ENCODE assay signal across 23 cellular contexts in the genomic region with DNA sequence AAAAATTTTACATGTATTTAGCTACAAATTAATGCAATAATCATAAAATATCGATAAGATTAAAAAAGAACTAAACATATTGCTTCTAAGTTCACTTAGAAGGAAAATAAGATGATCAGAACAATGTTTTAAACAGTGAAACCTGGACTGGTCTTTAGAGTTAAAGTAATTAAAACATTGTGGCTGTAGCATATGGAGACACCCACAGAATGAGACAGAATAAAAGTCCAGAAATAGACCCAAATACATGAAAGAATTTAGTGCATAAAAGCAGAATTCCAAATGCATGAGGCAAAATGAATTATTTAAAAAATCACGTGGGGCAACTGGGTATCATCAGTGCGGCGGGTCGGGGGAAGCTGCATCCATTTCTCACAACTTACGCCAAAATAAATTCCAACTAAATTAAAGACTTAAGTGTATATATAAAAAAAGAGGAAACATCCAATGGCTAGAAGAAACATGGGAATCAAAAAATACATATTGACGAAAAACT. TPM values are rescaled to one million over a fixed set of nuclear protein-coding genes. Genes with fewer than 3 reads are reported as not detected.
DNase-seq lines count a peak whose midpoint lies in the region; ATAC-seq, FAIRE-seq and TF ChIP-seq lines count a peak whose summit lies in the region.
"Had no signal": no experiment of that assay in that cellular context is flagged by ENCODE, and none has a peak within 500 bp of the region (broad histone marks: within the 10 kb centered on the region; RNA-seq: fewer than 3 reads in every experiment).

No MANE protein-coding gene starts in this region.

- no peak overlapping the region for H3K27ac Mint-ChIP-seq in H9
- no peak overlapping the region for H3K27ac Mint-ChIP-seq in stimulated activated memory B cell treated with anti-CD40 and anti-IgM and Interleukin-4, amounts not matched to agents 10 μg/mL and 1 μg/mL and 100 μg/mL, for 72 hours
- H3K27ac Mint-ChIP-seq: activated CD8-positive, alpha-beta memory T cell treated with anti-CD3 and anti-CD28 coated beads, Interleukin-2, amount 10 ng/mL, durations not matched to agents 7 days and 5 days had no signal

- ATAC-seq in stimulated activated memory B cell treated with anti-CD40 and anti-IgM and Interleukin-4, amounts not matched to agents 10 μg/mL and 1 μg/mL and 100 μg/mL, for 72 hours: no peak
- ATAC-seq: activated CD8-positive, alpha-beta memory T cell treated with anti-CD3 and anti-CD28 coated beads, Interleukin-2, amount 10 ng/mL, durations not matched to agents 7 days and 5 days; left lung had no signal

- H3K36me3 ChIP-seq in SK-N-SH (replicated peaks in 1 of 2; ENCODE audit: control insufficient read depth in 1 of 2, insufficient read depth in 2 of 2, low read length in 1 of 2) (peaks cover 26 to 35% of the 10 kb centered on the region in 2 experiments), osteoblast (ENCODE audit: insufficient read depth, low read length) (peaks cover 18% of the 10 kb centered on the region)
- H3K36me3 ChIP-seq: neural progenitor cell had no signal

- no peak overlapping the region for H3K56ac ChIP-seq in H9 (ENCODE audit: insufficient read length, low read depth, low read length)

- H2AK5ac ChIP-seq in H9 (ENCODE audit: insufficient read length, low read length): no peak overlapping the region

- no peaks in the 10 kb centered on the region for H3K9me2 ChIP-seq in SK-N-SH

- no peak overlapping the region for H3K4me3 Mint-ChIP-seq in H9
- H3K4me3 Mint-ChIP-seq in stimulated activated memory B cell treated with anti-CD40 and anti-IgM and Interleukin-4, amounts not matched to agents 10 μg/mL and 1 μg/mL and 100 μg/mL, for 72 hours: no peak overlapping the region
- H3K4me3 Mint-ChIP-seq: activated CD8-positive, alpha-beta memory T cell treated with anti-CD3 and anti-CD28 coated beads, Interleukin-2, amount 10 ng/mL, durations not matched to agents 7 days and 5 days; neural progenitor cell had no signal

- no peak overlapping the region for H3K4me2 ChIP-seq in SK-N-SH
- peak overlapping the region; percentile 21 for H3K4me2 ChIP-seq in osteoblast (ENCODE audit: insufficient read depth, low read length)
- H3K4me2 ChIP-seq in H9 (ENCODE audit: insufficient read depth, insufficient read length, low read length): no peak overlapping the region
- H3K4me2 ChIP-seq: BLaER1, KMS-11, neural progenitor cell had no signal

- no peak overlapping the region for H2BK120ac ChIP-seq in H9 (ENCODE audit: low read depth, low read length, poor library complexity, severe bottlenecking)

- no peak for TF ChIP-seq EP300 in SK-N-SH (IDR thresholded peaks at IDR 0.05; ENCODE audit: borderline replicate concordance in 1 of 2, low read depth in 1 of 2, low read length in 1 of 2)

- peak; percentile 85 for DNase-seq in EH (ENCODE audit: low read depth)
- DNase-seq in SK-N-SH: no peak
- DNase-seq in fibroblast of gingiva (ENCODE audit: low read depth): peak; percentile 20
- no peak for DNase-seq in osteoblast (ENCODE audit: insufficient read length, low spot score, missing footprints)
- no peak for DNase-seq in H9
- no peak for DNase-seq in HTR-8/SVneo (ENCODE audit: insufficient read length, low spot score)
- no peak for DNase-seq in AML-193 (lab: John Stamatoyannopoulos, UW)
- DNase-seq: activated CD4-positive, alpha-beta T cell treated with anti-CD3 and anti-CD28 coated beads for 4 hours; activated CD8-positive, alpha-beta memory T cell treated with anti-CD3 and anti-CD28 coated beads, Interleukin-2, amount 10 ng/mL, durations not matched to agents 7 days and 5 days; activated effector memory CD4-positive, alpha-beta T cell treated with Interleukin-2 at 50 U/mL for 16 hours; glutamatergic neuron; GOT3; left lung; MV-4-11; NCI-H187; NCI-H69 had no signal

- H4K20me1 ChIP-seq in SK-N-SH (ENCODE audit: insufficient read depth): peaks cover 70% of the 10 kb centered on the region
- H4K20me1 ChIP-seq in osteoblast (ENCODE audit: insufficient read depth, low read length): peaks cover 33% of the 10 kb centered on the region
- H4K20me1 ChIP-seq in H9 (ENCODE audit: control insufficient read depth, insufficient read depth, insufficient read length): no peaks in the 10 kb centered on the region

- H3K79me1 ChIP-seq in H9 (ENCODE audit: insufficient read depth, low read depth, low read length, poor library complexity, severe bottlenecking): peaks cover 6% of the 10 kb centered on the region

- peaks cover 4 to 9% of the 10 kb centered on the region in 2 experiments for H3K4me1 Mint-ChIP-seq in H9
- H3K4me1 Mint-ChIP-seq in stimulated activated memory B cell treated with anti-CD40 and anti-IgM and Interleukin-4, amounts not matched to agents 10 μg/mL and 1 μg/mL and 100 μg/mL, for 72 hours: peaks cover 56% of the 10 kb centered on the region
- H3K4me1 Mint-ChIP-seq: neural progenitor cell had no signal

- H3K36me3 Mint-ChIP-seq in H9 (ENCODE audit: insufficient read depth in 1 of 3, low read depth in 3 of 3): peaks cover 2 to 21% (median 19%) of the 10 kb centered on the region in 3 experiments; a peak in 6 of 7 replicates
- H3K36me3 Mint-ChIP-seq in stimulated activated memory B cell treated with anti-CD40 and anti-IgM and Interleukin-4, amounts not matched to agents 10 μg/mL and 1 μg/mL and 100 μg/mL, for 72 hours: peaks cover 5% of the 10 kb centered on the region

- TF ChIP-seq RAD21 in SK-N-SH (IDR thresholded peaks at IDR 0.05; ENCODE audit: low read length): no peak

- H3K14ac ChIP-seq in H9 (ENCODE audit: insufficient read depth, low read length): no peak overlapping the region

- no peak overlapping the region for H4K91ac ChIP-seq in H9 (ENCODE audit: insufficient read length, low read depth, low read length)

- H3K9me3 ChIP-seq in SK-N-SH (no peaks in the 10 kb centered on the region), osteoblast (ENCODE audit: low read depth, low read length) (no peaks in the 10 kb centered on the region), H9 (ENCODE audit: control insufficient read depth, low read depth, low read length) (no peaks in the 10 kb centered on the region)
- H3K9me3 ChIP-seq: BLaER1, left lung had no signal

- H4K5ac ChIP-seq in H9 (ENCODE audit: insufficient read length, low read depth, low read length): no peak overlapping the region

- peak overlapping the region; percentile 8 to 31; a peak in 2 of 4 replicates for H3K27ac ChIP-seq in SK-N-SH (ENCODE audit: low read depth in 2 of 2, low read length in 1 of 2)
- H3K27ac ChIP-seq in osteoblast (ENCODE audit: low read depth, low read length): peak overlapping the region; percentile 17
- H3K27ac ChIP-seq in H9 (ENCODE audit: insufficient read length, low read depth, low read length): no peak overlapping the region
- H3K27ac ChIP-seq: BLaER1, KMS-11, left lung, neural progenitor cell had no signal

- no peak for FAIRE-seq in HTR-8/SVneo (lab: Jason Lieb, UNC)
- FAIRE-seq: G401.6, GM19239, urothelium cell line had no signal

- H2AFZ ChIP-seq in SK-N-SH (ENCODE audit: low read depth) (no peak overlapping the region), osteoblast (ENCODE audit: low read length) (no peak overlapping the region), H9 (ENCODE audit: low read length) (no peak overlapping the region)
- H2AFZ ChIP-seq: neural progenitor cell had no signal

- H3T11ph ChIP-seq in H9 (ENCODE audit: low read length): no peak overlapping the region

- no peak overlapping the region for H2BK20ac ChIP-seq in H9 (ENCODE audit: low read depth, low read length, poor library complexity, severe bottlenecking)

- no peaks in the 10 kb centered on the region for H3F3A ChIP-seq in SK-N-SH (replicated peaks; ENCODE audit: insufficient read depth)

- 89% methylated on average over 7 of the region's 7 CpGs for WGBS in SK-N-SH (ENCODE audit: low lambda C conversion rate)
- whole genome bisulfite sequencing in H9 (ENCODE audit: extremely low coverage, insufficient read length, low lambda C conversion rate): no CpG with 5 or more reads among the region's 7 CpGs

- H3K4me1 ChIP-seq in SK-N-SH (ENCODE audit: control insufficient read depth in 1 of 2, insufficient read depth in 2 of 2, low read depth in 1 of 2, low read length in 1 of 2): peaks cover 2 to 6% of the 10 kb centered on the region in 2 experiments; a peak in 2 of 4 replicates
- peaks cover 13% of the 10 kb centered on the region for H3K4me1 ChIP-seq in osteoblast (ENCODE audit: insufficient read depth, low read length)
- H3K4me1 ChIP-seq in H9 (ENCODE audit: insufficient read depth, low read length): no peaks in the 10 kb centered on the region
- H3K4me1 ChIP-seq: neural progenitor cell had no signal

- H3K4me3 ChIP-seq in SK-N-SH (ENCODE audit: low read depth in 2 of 2, low read length in 1 of 2): no peak overlapping the region
- no peak overlapping the region for H3K4me3 ChIP-seq in osteoblast (ENCODE audit: insufficient read depth, low read length)
- H3K4me3 ChIP-seq: BLaER1, left lung, neural progenitor cell had no signal

- no peak overlapping the region for H2BK12ac ChIP-seq in H9 (ENCODE audit: insufficient read length, low read depth, low read length)

- H4K8ac ChIP-seq in H9 (replicated peaks; ENCODE audit: insufficient read length, low read depth, low read length): no peak overlapping the region

- POLR2A ChIA-PET in SK-N-SH (lab: Yijun Ruan, JAX): no interaction called here

- no peak overlapping the region for H2BK15ac ChIP-seq in H9 (ENCODE audit: low read depth, low read length)

- CTCF ChIA-PET in SK-N-SH (lab: Yijun Ruan, JAX): interaction anchor here (1.2 to 1.4 kb wide), 2 partner anchors 12 to 44 kb away, joined by 3 to 4 read pairs; a partner anchor contains a TSS

- no peak overlapping the region for H3K9ac ChIP-seq in SK-N-SH
- no peak overlapping the region for H3K9ac ChIP-seq in H9 (ENCODE audit: extremely low read depth, insufficient read length, low read length)
- H3K9ac ChIP-seq: BLaER1, KMS-11, neural progenitor cell had no signal

- H3K9me3 Mint-ChIP-seq in H9: no peaks in the 10 kb centered on the region
- no peaks in the 10 kb centered on the region for H3K9me3 Mint-ChIP-seq in stimulated activated memory B cell treated with anti-CD40 and anti-IgM and Interleukin-4, amounts not matched to agents 10 μg/mL and 1 μg/mL and 100 μg/mL, for 72 hours
- H3K9me3 Mint-ChIP-seq: neural progenitor cell had no signal

- TF ChIP-seq CTCF in SK-N-SH (IDR thresholded peaks at IDR 0.05) (no peak), osteoblast (IDR thresholded peaks at IDR 0.05; ENCODE audit: extremely low read depth, low read depth, low read length) (no peak), H9 (conservative IDR thresholded peaks at IDR 0.05) (no peak)

- H3K27me3 Mint-ChIP-seq in H9 (ENCODE audit: low read depth): no peaks in the 10 kb centered on the region
- H3K27me3 Mint-ChIP-seq in stimulated activated memory B cell treated with anti-CD40 and anti-IgM and Interleukin-4, amounts not matched to agents 10 μg/mL and 1 μg/mL and 100 μg/mL, for 72 hours: no peaks in the 10 kb centered on the region
- H3K27me3 Mint-ChIP-seq: activated CD8-positive, alpha-beta memory T cell treated with anti-CD3 and anti-CD28 coated beads, Interleukin-2, amount 10 ng/mL, durations not matched to agents 7 days and 5 days had no signal

- H3K79me2 ChIP-seq in SK-N-SH (ENCODE audit: insufficient read depth) (peaks cover 89% of the 10 kb centered on the region), osteoblast (ENCODE audit: insufficient read depth, low read length) (peaks cover 77% of the 10 kb centered on the region), H9 (ENCODE audit: insufficient read depth, low read length) (peaks cover 8% of the 10 kb centered on the region; the same call in 1 of the 2 replicates)

- no peak overlapping the region for H3K18ac ChIP-seq in H9 (ENCODE audit: insufficient read length, low read depth, low read length)

- no peak overlapping the region for H3K4ac ChIP-seq in H9 (ENCODE audit: low read depth, low read length)

- H3K23me2 ChIP-seq in H9 (ENCODE audit: insufficient read length, low read depth, low read length, poor library complexity, severe bottlenecking): no peaks in the 10 kb centered on the region

- H3K27me3 ChIP-seq in SK-N-SH (ENCODE audit: insufficient read depth): no peaks in the 10 kb centered on the region
- no peaks in the 10 kb centered on the region for H3K27me3 ChIP-seq in osteoblast (ENCODE audit: insufficient read depth, low read length)
- no peaks in the 10 kb centered on the region; the same call in 1 of the 2 replicates for H3K27me3 ChIP-seq in H9 (ENCODE audit: insufficient read depth, low read length)
- H3K27me3 ChIP-seq: BLaER1, left lung, neural progenitor cell had no signal

- H3K23ac ChIP-seq in H9 (ENCODE audit: insufficient read length, low read depth, low read length): no peak overlapping the region

- no peak overlapping the region for H2BK5ac ChIP-seq in H9 (ENCODE audit: insufficient read length, low read length)

RNA-seq across cellular contexts. Expression of a gene that starts 12.1 kb away (rescaled TPM):
- 15.3 and 22.9 TPM in 2 replicates for polyA plus RNA-seq in SK-N-SH (2012; rRNA removed)
- polyA plus RNA-seq in SK-N-SH (2012; cell fraction: cytosol; rRNA removed): 16.2 and 16.3 TPM in 2 replicates
- 21.2 and 33.8 TPM in 2 replicates for polyA plus RNA-seq in SK-N-SH (2012; cell fraction: nucleus; rRNA removed)
- total RNA-seq in osteoblast: 70.1 and 73.1 TPM in 2 replicates
- total RNA-seq in H9 (2021): 17.4 and 18.0 TPM in 2 replicates

RNA-seq across cellular contexts. Expression of a gene that starts 43.7 kb away (rescaled TPM):
- 38.4 and 42.2 TPM in 2 replicates for polyA plus RNA-seq in SK-N-SH (2012; rRNA removed)
- polyA plus RNA-seq in SK-N-SH (2012; cell fraction: cytosol; rRNA removed): 32.3 and 33.0 TPM in 2 replicates
- polyA plus RNA-seq in SK-N-SH (2012; cell fraction: nucleus; rRNA removed): 46.7 and 77.4 TPM in 2 replicates
- total RNA-seq in osteoblast (43.4 and 45.1 TPM in 2 replicates), H9 (2021) (46.8 and 50.6 TPM in 2 replicates)

Comparison
In these comparisons a context has a peak if more than half of its experiments do, and no peak if none do; other contexts are left out.
1. DNase-seq: peak in EH (single experiment) and fibroblast of gingiva (single experiment); none in SK-N-SH (single experiment), osteoblast (single experiment), H9 (single experiment), HTR-8/SVneo (single experiment) and AML-193 (0 of 2).